Comparison of ENCODE assay signal across 14 cellular contexts in genomic region chr16:3576211-3576610, GRCh38. TPM values are rescaled to one million over a fixed set of nuclear protein-coding genes. Genes with fewer than 3 reads are reported as not detected.
DNase-seq lines count a peak whose midpoint lies in the region; ATAC-seq and TF ChIP-seq lines count a peak whose summit lies in the region.
"Had no signal": no experiment of that assay in that cellular context is flagged by ENCODE, and none has a peak within 500 bp of the region (broad histone marks: within the 10 kb centered on the region; RNA-seq: fewer than 3 reads in every experiment).

No MANE protein-coding gene starts in this region.

- DNase-seq in CD4-positive, CD25-positive, alpha-beta regulatory T cell, result peak in 2 of 3 donors; percentile 23 to 37
- no peak for DNase-seq in activated T-helper 2 cell treated with anti-CD3 and anti-CD28 coated beads, Interferon-gamma antibody, Interleukin-2, Interleukin-4, amounts not matched to agents 10 μg/mL and 5 μg/mL and 100 μg/mL, durations not matched to agents 14 hours and 24 hours and 36 hours (ENCODE audit: low spot score)
- peak; percentile 83 for DNase-seq in natural killer cell treated with Interleukin-12 subunit alpha and Interleukin-12 subunit beta and Interleukin-15 and Interleukin-18, amount 100 ng/mL, for 72 hours (ENCODE audit: low spot score)
- DNase-seq in H4 (ENCODE audit: low spot score) (no peak), HEK293T (ENCODE audit: extremely low spot score) (no peak), NCI-H69 (lab: John Stamatoyannopoulos, UW) (no peak)
- DNase-seq: Kasumi-1, mammary epithelial cell, NCI-H2107 had no signal

- peak overlapping the region; percentile 72 for H3K27ac ChIP-seq in CD4-positive, CD25-positive, alpha-beta regulatory T cell (ENCODE audit: insufficient read depth, low read length, poor library complexity, severe bottlenecking)
- no peak overlapping the region for H3K27ac ChIP-seq in HEK293 (ENCODE audit: extremely low read depth, low read depth, low read length)
- H3K27ac ChIP-seq: C4-2B had no signal

- POLR2A ChIA-PET in HEK293 (lab: Yijun Ruan, JAX), result no interaction called here
- POLR2A ChIA-PET in HEK293T (lab: Yijun Ruan, JAX), result no interaction called here

- no peaks in the 10 kb centered on the region for H3K27me3 ChIP-seq in CD4-positive, CD25-positive, alpha-beta regulatory T cell (ENCODE audit: control insufficient read depth, insufficient read depth, low read length)

- intact Hi-C loops in activated T-helper 2 cell treated with anti-CD3 and anti-CD28 coated beads, Interferon-gamma antibody, Interleukin-2, Interleukin-4, amounts not matched to agents 10 μg/mL and 5 μg/mL and 100 μg/mL, durations not matched to agents 14 hours and 24 hours and 36 hours (cut with micrococcal nuclease), result no loop called here

- H3K9me3 Mint-ChIP-seq in CD4-positive, CD25-positive, alpha-beta regulatory T cell, result no peaks in the 10 kb centered on the region
- H3K9me3 Mint-ChIP-seq in activated T-helper 2 cell treated with anti-CD3 and anti-CD28 coated beads, Interferon-gamma antibody, Interleukin-2, Interleukin-4, amounts not matched to agents 10 μg/mL and 5 μg/mL and 100 μg/mL, durations not matched to agents 14 hours and 24 hours and 36 hours, result peaks cover 7% of the 10 kb centered on the region
- no peaks in the 10 kb centered on the region for H3K9me3 Mint-ChIP-seq in natural killer cell treated with Interleukin-12 subunit alpha and Interleukin-12 subunit beta and Interleukin-15 and Interleukin-18, amount 100 ng/mL, for 72 hours

- peaks cover 67% of the 10 kb centered on the region for H3K4me1 ChIP-seq in CD4-positive, CD25-positive, alpha-beta regulatory T cell (ENCODE audit: control insufficient read depth, insufficient read depth, low read length, poor library complexity, severe bottlenecking)
- no peaks in the 10 kb centered on the region for H3K4me1 ChIP-seq in HEK293 (ENCODE audit: control insufficient read depth, insufficient read depth, low read length)

- peaks cover 7% of the 10 kb centered on the region for H3K36me3 Mint-ChIP-seq in CD4-positive, CD25-positive, alpha-beta regulatory T cell
- peaks cover 31% of the 10 kb centered on the region for H3K36me3 Mint-ChIP-seq in activated T-helper 2 cell treated with anti-CD3 and anti-CD28 coated beads, Interferon-gamma antibody, Interleukin-2, Interleukin-4, amounts not matched to agents 10 μg/mL and 5 μg/mL and 100 μg/mL, durations not matched to agents 14 hours and 24 hours and 36 hours (ENCODE audit: low read depth)
- no peaks in the 10 kb centered on the region for H3K36me3 Mint-ChIP-seq in natural killer cell treated with Interleukin-12 subunit alpha and Interleukin-12 subunit beta and Interleukin-15 and Interleukin-18, amount 100 ng/mL, for 72 hours

- CTCF ChIA-PET in HEK293 (lab: Yijun Ruan, JAX) (no interaction called here), HEK293T (lab: Yijun Ruan, JAX) (no interaction called here)

- peak overlapping the region; percentile 93 to 100 (median 98) for H3K4me3 Mint-ChIP-seq in CD4-positive, CD25-positive, alpha-beta regulatory T cell
- peak overlapping the region; percentile 91 for H3K4me3 Mint-ChIP-seq in activated T-helper 2 cell treated with anti-CD3 and anti-CD28 coated beads, Interferon-gamma antibody, Interleukin-2, Interleukin-4, amounts not matched to agents 10 μg/mL and 5 μg/mL and 100 μg/mL, durations not matched to agents 14 hours and 24 hours and 36 hours (ENCODE audit: low read depth)
- H3K4me3 Mint-ChIP-seq in natural killer cell treated with Interleukin-12 subunit alpha and Interleukin-12 subunit beta and Interleukin-15 and Interleukin-18, amount 100 ng/mL, for 72 hours, result peak overlapping the region; percentile 90

- H3K27me3 Mint-ChIP-seq in CD4-positive, CD25-positive, alpha-beta regulatory T cell, result no peaks in the 10 kb centered on the region
- H3K27me3 Mint-ChIP-seq in activated T-helper 2 cell treated with anti-CD3 and anti-CD28 coated beads, Interferon-gamma antibody, Interleukin-2, Interleukin-4, amounts not matched to agents 10 μg/mL and 5 μg/mL and 100 μg/mL, durations not matched to agents 14 hours and 24 hours and 36 hours (ENCODE audit: low read depth), result no peaks in the 10 kb centered on the region
- H3K27me3 Mint-ChIP-seq in natural killer cell treated with Interleukin-12 subunit alpha and Interleukin-12 subunit beta and Interleukin-15 and Interleukin-18, amount 100 ng/mL, for 72 hours, result no peaks in the 10 kb centered on the region
- H3K27me3 Mint-ChIP-seq: progenitor cell of endocrine pancreas had no signal

- no peak for TF ChIP-seq CTCF in HEK293 (tag by site-specific recombination; IDR thresholded peaks at IDR 0.05)

- H3K9me3 ChIP-seq in CD4-positive, CD25-positive, alpha-beta regulatory T cell (ENCODE audit: control insufficient read depth in 2 of 2, low read length in 2 of 2), result peaks cover 0 to 1% of the 10 kb centered on the region in 2 experiments
- H3K9me3 ChIP-seq in HEK293 (ENCODE audit: control insufficient read depth, insufficient read depth, low read depth, low read length), result no peaks in the 10 kb centered on the region

- H3K27ac Mint-ChIP-seq in CD4-positive, CD25-positive, alpha-beta regulatory T cell, result peak overlapping the region; percentile 92 to 100 (median 96)
- peak overlapping the region; percentile 87 for H3K27ac Mint-ChIP-seq in activated T-helper 2 cell treated with anti-CD3 and anti-CD28 coated beads, Interferon-gamma antibody, Interleukin-2, Interleukin-4, amounts not matched to agents 10 μg/mL and 5 μg/mL and 100 μg/mL, durations not matched to agents 14 hours and 24 hours and 36 hours
- H3K27ac Mint-ChIP-seq in natural killer cell treated with Interleukin-12 subunit alpha and Interleukin-12 subunit beta and Interleukin-15 and Interleukin-18, amount 100 ng/mL, for 72 hours, result peak overlapping the region; percentile 97 to 99

- H3K4me1 Mint-ChIP-seq in CD4-positive, CD25-positive, alpha-beta regulatory T cell, result peaks cover 4 to 69% (median 35%) of the 10 kb centered on the region in 4 donors
- peaks cover 44% of the 10 kb centered on the region for H3K4me1 Mint-ChIP-seq in activated T-helper 2 cell treated with anti-CD3 and anti-CD28 coated beads, Interferon-gamma antibody, Interleukin-2, Interleukin-4, amounts not matched to agents 10 μg/mL and 5 μg/mL and 100 μg/mL, durations not matched to agents 14 hours and 24 hours and 36 hours (ENCODE audit: low read depth)
- peaks cover 23 to 41% of the 10 kb centered on the region in 2 donors for H3K4me1 Mint-ChIP-seq in natural killer cell treated with Interleukin-12 subunit alpha and Interleukin-12 subunit beta and Interleukin-15 and Interleukin-18, amount 100 ng/mL, for 72 hours (ENCODE audit: low read depth in 2 of 2)

- H3K36me3 ChIP-seq in CD4-positive, CD25-positive, alpha-beta regulatory T cell (ENCODE audit: control insufficient read depth, insufficient read depth, low read length), result peaks cover 17% of the 10 kb centered on the region
- H3K36me3 ChIP-seq in HEK293 (ENCODE audit: control insufficient read depth in 2 of 2, insufficient read depth in 1 of 2, low read length in 2 of 2), result peaks cover 0 to 2% of the 10 kb centered on the region in 2 experiments; a peak in 1 of 3 replicates

- no peak for ATAC-seq in CD4-positive, CD25-positive, alpha-beta regulatory T cell (ENCODE audit: low read depth in 2 of 2)
- ATAC-seq in natural killer cell treated with Interleukin-12 subunit alpha and Interleukin-12 subunit beta and Interleukin-15 and Interleukin-18, amount 100 ng/mL, for 72 hours, result peak; percentile 45 to 80
- ATAC-seq in HG03469 (IDR thresholded peaks at IDR 0.05; ENCODE audit: unreplicated experiment), result no peak
- ATAC-seq: HCT116 had no signal

- H3K4me3 ChIP-seq in CD4-positive, CD25-positive, alpha-beta regulatory T cell (ENCODE audit: low read depth, low read length), result peak overlapping the region; percentile 84
- H3K4me3 ChIP-seq in HEK293 (ENCODE audit: low read depth, low read length), result no peak overlapping the region

TF ChIP-seq in HEK293, 187 proteins besides CTCF, POLR2A, EP300 and RAD21 (continues in another document):
- TF ChIP-seq SCRT1 (tag by site-specific recombination; IDR thresholded peaks at IDR 0.05; ENCODE audit: borderline replicate concordance), result no peak

TF ChIP-seq in HEK293T, 16 proteins besides CTCF, POLR2A, EP300 and RAD21 (continues in another document):
- TF ChIP-seq ZNF384 (IDR thresholded peaks at IDR 0.05) (no peak), CTBP1 (IDR thresholded peaks at IDR 0.05; ENCODE audit: borderline replicate concordance) (no peak), HDGF (IDR thresholded peaks at IDR 0.05; ENCODE audit: borderline replicate concordance) (no peak), FOXM1 (IDR thresholded peaks at IDR 0.05; ENCODE audit: borderline replicate concordance) (no peak), FOXK2 (IDR thresholded peaks at IDR 0.05) (no peak), ARNT (IDR thresholded peaks at IDR 0.05) (no peak), TARDBP (IDR thresholded peaks at IDR 0.05) (no peak), SP1 (IDR thresholded peaks at IDR 0.05) (no peak), SUZ12 (IDR thresholded peaks at IDR 0.05) (no peak), L3MBTL2 (conservative IDR thresholded peaks at IDR 0.05) (no peak), NFRKB (IDR thresholded peaks at IDR 0.05) (no peak)

RNA-seq across cellular contexts. Expression of gene NLRC3, which starts 1.0 kb away (rescaled TPM):
- 97.0 TPM for total RNA-seq in CD4-positive, CD25-positive, alpha-beta regulatory T cell
- 10 to 100 TPM; 23.2 to 28.3 (median 26.8) TPM for polyA plus RNA-seq in CD4-positive, CD25-positive, alpha-beta regulatory T cell
- total RNA-seq in activated T-helper 2 cell treated with anti-CD3 and anti-CD28 coated beads, Interferon-gamma antibody, Interleukin-2, Interleukin-4, amounts not matched to agents 10 μg/mL and 5 μg/mL and 100 μg/mL, durations not matched to agents 14 hours and 24 hours and 36 hours, result 28.8 and 29.6 TPM in 2 replicates
- total RNA-seq in natural killer cell treated with Interleukin-12 subunit alpha and Interleukin-12 subunit beta and Interleukin-15 and Interleukin-18, amount 100 ng/mL, for 72 hours, result 10 to 100 TPM; 48.3 to 61.8 TPM
- total RNA-seq in H4 (2014; rRNA removed; shearing (Covaris generic)), result not detected in 2 replicates
- polyA plus RNA-seq: mammary epithelial cell had no signal

RNA-seq across cellular contexts. Expression of gene SLX4, which starts 35.2 kb away (rescaled TPM):
- 5.4 TPM for total RNA-seq in CD4-positive, CD25-positive, alpha-beta regulatory T cell
- under 1 TPM; 0.24 to 0.83 (median 0.42) TPM for polyA plus RNA-seq in CD4-positive, CD25-positive, alpha-beta regulatory T cell
- 11.8 and 12.2 TPM in 2 replicates for total RNA-seq in activated T-helper 2 cell treated with anti-CD3 and anti-CD28 coated beads, Interferon-gamma antibody, Interleukin-2, Interleukin-4, amounts not matched to agents 10 μg/mL and 5 μg/mL and 100 μg/mL, durations not matched to agents 14 hours and 24 hours and 36 hours
- 10 to 100 TPM; 13.4 to 18.4 TPM for total RNA-seq in natural killer cell treated with Interleukin-12 subunit alpha and Interleukin-12 subunit beta and Interleukin-15 and Interleukin-18, amount 100 ng/mL, for 72 hours
- 2.0 and 3.3 TPM in 2 replicates for total RNA-seq in H4 (2014; rRNA removed; shearing (Covaris generic))

Comparison
In these comparisons a context has a peak if more than half of its experiments do, and no peak if none do; other contexts are left out.
1. ATAC-seq: peak in natural killer cell treated with Interleukin-12 subunit alpha and Interleukin-12 subunit beta and Interleukin-15 and Interleukin-18, amount 100 ng/mL, for 72 hours (2 of 2); none in CD4-positive, CD25-positive, alpha-beta regulatory T cell (0 of 2) and HG03469 (single experiment).
2. DNase-seq: peak in CD4-positive, CD25-positive, alpha-beta regulatory T cell (2 of 3) and natural killer cell treated with Interleukin-12 subunit alpha and Interleukin-12 subunit beta and Interleukin-15 and Interleukin-18, amount 100 ng/mL, for 72 hours (single experiment); none in activated T-helper 2 cell treated with anti-CD3 and anti-CD28 coated beads, Interferon-gamma antibody, Interleukin-2, Interleukin-4, amounts not matched to agents 10 μg/mL and 5 μg/mL and 100 μg/mL, durations not matched to agents 14 hours and 24 hours and 36 hours (single experiment), H4 (single experiment), HEK293T (single experiment) and NCI-H69 (single experiment).
3. RNA of gene NLRC3, which starts 1.0 kb away (total RNA-seq): 97.0 TPM in CD4-positive, CD25-positive, alpha-beta regulatory T cell (single experiment), 48.3 to 61.8 TPM in natural killer cell treated with Interleukin-12 subunit alpha and Interleukin-12 subunit beta and Interleukin-15 and Interleukin-18, amount 100 ng/mL, for 72 hours and 28.8 to 29.6 TPM in activated T-helper 2 cell treated with anti-CD3 and anti-CD28 coated beads, Interferon-gamma antibody, Interleukin-2, Interleukin-4, amounts not matched to agents 10 μg/mL and 5 μg/mL and 100 μg/mL, durations not matched to agents 14 hours and 24 hours and 36 hours; not detected in H4; every median in the first group is over 10 times any median in the second.
4. Peak in every context shown above with its lines, with median percentiles within 50 percentile points of each other: H3K27ac Mint-ChIP-seq and H3K4me3 Mint-ChIP-seq.